10 cellular contexts compared by ENCODE assay signal in the genomic region with DNA sequence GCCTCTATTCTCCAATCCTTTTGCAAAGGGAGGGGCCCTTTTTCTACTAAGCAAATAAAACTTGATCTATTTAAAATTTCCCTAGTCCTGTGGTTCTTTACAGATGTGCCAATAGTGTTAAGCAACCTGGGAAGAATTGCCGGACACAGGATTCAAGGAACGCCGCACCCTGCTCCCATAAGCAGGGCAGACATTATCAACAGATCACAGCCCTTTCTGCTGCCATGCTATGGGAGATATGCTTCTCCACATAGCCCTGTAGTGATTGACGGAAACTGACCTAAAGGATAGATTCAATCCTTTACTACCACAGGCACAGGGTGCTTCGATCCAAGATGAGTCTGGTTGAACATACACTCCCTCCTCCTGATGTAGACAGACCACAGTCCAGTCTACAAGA.
DNase-seq lines count a peak whose midpoint lies in the region; ATAC-seq lines count a peak whose summit lies in the region.
"Had no signal": no experiment of that assay in that cellular context is flagged by ENCODE, and none has a peak within 500 bp of the region (broad histone marks: within the 10 kb centered on the region; RNA-seq: fewer than 3 reads in every experiment).

No MANE protein-coding gene starts in this region.

- H3K36me3 Mint-ChIP-seq in stimulated activated naive CD8-positive, alpha-beta T cell treated with anti-CD3 and anti-CD28 coated beads, Interleukin-15, Interleukin-2, amounts not matched to agents 100 ng/mL and 50 ng/mL, for 24 hours (ENCODE audit: low read depth): peaks cover 82% of the 10 kb centered on the region
- H3K36me3 Mint-ChIP-seq in activated T-helper 17 cell treated with anti-CD3 and anti-CD28 coated beads, Interleukin-2, amount 50 U/mL, for 72 hours (ENCODE audit: low read depth): peaks cover 95% of the 10 kb centered on the region

- DNase-seq in stimulated activated naive CD8-positive, alpha-beta T cell treated with anti-CD3 and anti-CD28 coated beads, Interleukin-15, Interleukin-2, amounts not matched to agents 100 U/mL and 50 U/mL, for 24 hours: no peak
- no peak for DNase-seq in HK-2 (ENCODE audit: unreplicated experiment)
- DNase-seq in NCI-H1092 treated with DMSO at 0.1 percent for 48 hours (lab: John Stamatoyannopoulos, UW): no peak
- no peak for DNase-seq in KG1 (lab: John Stamatoyannopoulos, UW)
- no peak for DNase-seq in H4 (ENCODE audit: low spot score)
- DNase-seq: hypothalamus, NCI-H2081 had no signal

- H3K9me3 Mint-ChIP-seq in stimulated activated naive CD8-positive, alpha-beta T cell treated with anti-CD3 and anti-CD28 coated beads, Interleukin-15, Interleukin-2, amounts not matched to agents 100 ng/mL and 50 ng/mL, for 24 hours: no peaks in the 10 kb centered on the region
- no peaks in the 10 kb centered on the region for H3K9me3 Mint-ChIP-seq in activated T-helper 17 cell treated with anti-CD3 and anti-CD28 coated beads, Interleukin-2, amount 50 U/mL, for 72 hours

- peaks cover 96% of the 10 kb centered on the region for H3K4me1 Mint-ChIP-seq in stimulated activated naive CD8-positive, alpha-beta T cell treated with anti-CD3 and anti-CD28 coated beads, Interleukin-15, Interleukin-2, amounts not matched to agents 100 ng/mL and 50 ng/mL, for 24 hours (ENCODE audit: low read depth)
- peaks cover 62% of the 10 kb centered on the region for H3K4me1 Mint-ChIP-seq in activated T-helper 17 cell treated with anti-CD3 and anti-CD28 coated beads, Interleukin-2, amount 50 U/mL, for 72 hours

- no peak for ATAC-seq in stimulated activated naive CD8-positive, alpha-beta T cell treated with anti-CD3 and anti-CD28 coated beads, Interleukin-15, Interleukin-2, amounts not matched to agents 100 U/mL and 50 U/mL, for 24 hours
- peak; percentile 32 for ATAC-seq in HG03025 (IDR thresholded peaks at IDR 0.05; ENCODE audit: low FRiP score, unreplicated experiment)
- ATAC-seq in activated T-helper 17 cell treated with anti-CD3 and anti-CD28 coated beads, Interleukin-2, amount 50 U/mL, for 72 hours (replicated peaks): peak; percentile 11

- peak overlapping the region; percentile 55 for H3K4me3 Mint-ChIP-seq in stimulated activated naive CD8-positive, alpha-beta T cell treated with anti-CD3 and anti-CD28 coated beads, Interleukin-15, Interleukin-2, amounts not matched to agents 100 ng/mL and 50 ng/mL, for 24 hours
- H3K4me3 Mint-ChIP-seq in activated T-helper 17 cell treated with anti-CD3 and anti-CD28 coated beads, Interleukin-2, amount 50 U/mL, for 72 hours: peak overlapping the region; percentile 62

- peak overlapping the region; percentile 93 for H3K27ac Mint-ChIP-seq in stimulated activated naive CD8-positive, alpha-beta T cell treated with anti-CD3 and anti-CD28 coated beads, Interleukin-15, Interleukin-2, amounts not matched to agents 100 ng/mL and 50 ng/mL, for 24 hours
- peak overlapping the region; percentile 73 for H3K27ac Mint-ChIP-seq in activated T-helper 17 cell treated with anti-CD3 and anti-CD28 coated beads, Interleukin-2, amount 50 U/mL, for 72 hours

- H3K27me3 Mint-ChIP-seq in stimulated activated naive CD8-positive, alpha-beta T cell treated with anti-CD3 and anti-CD28 coated beads, Interleukin-15, Interleukin-2, amounts not matched to agents 100 ng/mL and 50 ng/mL, for 24 hours: no peaks in the 10 kb centered on the region
- H3K27me3 Mint-ChIP-seq in activated T-helper 17 cell treated with anti-CD3 and anti-CD28 coated beads, Interleukin-2, amount 50 U/mL, for 72 hours: no peaks in the 10 kb centered on the region
